ENCODE assay signal across 1 cellular context in genomic region chr16:89050119-89050867, GRCh38.
TF ChIP-seq lines count a peak whose summit lies in the region.

No MANE protein-coding gene starts in this region.

TF ChIP-seq in HepG2, 621 proteins besides CTCF, POLR2A, EP300 and RAD21:
- TF ChIP-seq ZNF598 (CRISPR knock-in tag; IDR thresholded peaks at IDR 0.05; ENCODE audit: borderline replicate concordance) (no peak), PCBP1 (IDR thresholded peaks at IDR 0.05; ENCODE audit: borderline replicate concordance, low read depth, low read length) (0 out of 2 replicates have a peak, but pooled peaks have one; percentile 35), AGO2 (optimal IDR thresholded peaks at IDR 0.05; ENCODE audit: low read depth, low read length) (peak; percentile 2), RBFOX2 (IDR thresholded peaks at IDR 0.05; ENCODE audit: low read depth, low read length) (peak; percentile 7; the same call in 1 of the 2 replicates), SNRNP70 (IDR thresholded peaks at IDR 0.05; ENCODE audit: low read depth, low read length) (no peak), CC2D1A (CRISPR knock-in tag; IDR thresholded peaks at IDR 0.05) (no peak)
